In genomic region chr15:89291934-89292438, GRCh38 we compare ENCODE assay signal across 23 cellular contexts.
"Had no signal": no experiment of that assay in that cellular context is flagged by ENCODE, and none has a peak within 500 bp of the region (broad histone marks: within the 10 kb centered on the region; RNA-seq: fewer than 3 reads in every experiment).

No MANE protein-coding gene starts in this region.

- DNase-seq: Karpas-422, KG1, MG63, MV-4-11, NCI-H1048, NCI-H1105, NCI-H1417, NCI-H1436 treated with DMSO at 0.1 percent for 48 hours, NCI-H1694, NCI-H1930, NCI-H2081, NCI-H2107, NCI-H226, NCI-H446, NCI-H510A, NCI-H524 treated with DMSO at 0.1 percent for 48 hours, NCI-H69, NCI-H774, PC-3, SHP77, SK-N-SH, SW 1271 had no signal

- ATAC-seq: Panc1, PC-3 had no signal
